In genomic region chr22:45688606-45689080, GRCh38 we compare ENCODE assay signal across 11 cellular contexts. TPM values are rescaled to one million over a fixed set of nuclear protein-coding genes. Genes with fewer than 3 reads are reported as not detected.
DNase-seq lines count a peak whose midpoint lies in the region; ATAC-seq and TF ChIP-seq lines count a peak whose summit lies in the region.
"Had no signal": no experiment of that assay in that cellular context is flagged by ENCODE, and none has a peak within 500 bp of the region (broad histone marks: within the 10 kb centered on the region; RNA-seq: fewer than 3 reads in every experiment).

No MANE protein-coding gene starts in this region.

- H3K27ac ChIP-seq in C4-2B, result peak overlapping the region; percentile 58
- H3K27ac ChIP-seq in breast epithelium, result peak overlapping the region; percentile 27 to 37
- H3K27ac ChIP-seq in Peyer's patch, result no peak overlapping the region
- no peak overlapping the region for H3K27ac ChIP-seq in SJCRH30
- H3K27ac ChIP-seq: parathyroid adenoma had no signal

- TF ChIP-seq CTCF in C4-2B (conservative IDR thresholded peaks at IDR 0.05) (no peak), breast epithelium (IDR thresholded peaks at IDR 0.05) (no peak), Peyer's patch (IDR thresholded peaks at IDR 0.05) (no peak), GM20000 (IDR thresholded peaks at IDR 0.05; ENCODE audit: extremely low read depth, missing control alignments) (no peak)

- ATAC-seq in memory B cell (ENCODE audit: low read depth), result no peak

- peaks cover 0 to 6% of the 10 kb centered on the region in 2 donors for H3K4me1 ChIP-seq in breast epithelium
- H3K4me1 ChIP-seq in Peyer's patch, result peaks cover 0 to 8% (median 0%) of the 10 kb centered on the region in 4 donors
- no peaks in the 10 kb centered on the region for H3K4me1 ChIP-seq in SJCRH30

- H3K9me3 ChIP-seq in MG63 (no peaks in the 10 kb centered on the region), breast epithelium (no peaks in the 10 kb centered on the region), Peyer's patch (no peaks in the 10 kb centered on the region), SJCRH30 (replicated peaks) (no peaks in the 10 kb centered on the region)

- no peak for TF ChIP-seq POLR2A in breast epithelium (IDR thresholded peaks at IDR 0.05)
- TF ChIP-seq POLR2A in Peyer's patch (IDR thresholded peaks at IDR 0.05), result no peak

- peak; percentile 85 for DNase-seq in MG63
- no peak for DNase-seq in breast epithelium (ENCODE audit: low spot score in 2 of 2)
- no peak for DNase-seq in memory B cell (ENCODE audit: low spot score in 2 of 2)
- DNase-seq in Peyer's patch, result no peak
- no peak for DNase-seq in C1 segment of cervical spinal cord (lab: John Stamatoyannopoulos, UW)
- no peak for DNase-seq in GM20000 (ENCODE audit: low spot score)
- DNase-seq in SJCRH30, result no peak
- DNase-seq: H7, NCI-H187 treated with DMSO at 0.1 percent for 48 hours had no signal

- H3K27me3 ChIP-seq in MG63 (no peaks in the 10 kb centered on the region), breast epithelium (no peaks in the 10 kb centered on the region), Peyer's patch (no peaks in the 10 kb centered on the region), SJCRH30 (no peaks in the 10 kb centered on the region)

- peaks cover 17% of the 10 kb centered on the region for H3K36me3 Mint-ChIP-seq in memory B cell

- no peaks in the 10 kb centered on the region for H3K9me3 Mint-ChIP-seq in memory B cell

- peaks cover 49% of the 10 kb centered on the region for H3K36me3 ChIP-seq in MG63
- H3K36me3 ChIP-seq in breast epithelium, result no peaks in the 10 kb centered on the region
- peaks cover 0 to 13% (median 0%) of the 10 kb centered on the region in 3 donors for H3K36me3 ChIP-seq in Peyer's patch
- H3K36me3 ChIP-seq in SJCRH30, result peaks cover 8% of the 10 kb centered on the region

- H3K4me3 Mint-ChIP-seq in memory B cell, result no peak overlapping the region

- H3K27ac Mint-ChIP-seq in memory B cell, result peak overlapping the region; percentile 22

- H3K4me3 ChIP-seq in MG63 (no peak overlapping the region), breast epithelium (no peak overlapping the region), Peyer's patch (no peak overlapping the region), SJCRH30 (no peak overlapping the region)

- H3K27me3 Mint-ChIP-seq in memory B cell, result no peaks in the 10 kb centered on the region

- peaks cover 7% of the 10 kb centered on the region for H3K4me1 Mint-ChIP-seq in memory B cell

- intact Hi-C loops in breast epithelium (cut with DNase I; ENCODE audit: low total_unique reads), result no loop called here

RNA-seq across cellular contexts. Expression of gene ATXN10, which starts 17.0 kb away (rescaled TPM):
- 169 and 176 TPM in 2 replicates for total RNA-seq in MG63 (2014; rRNA removed; shearing (Covaris generic); ENCODE audit: low replicate concordance)
- total RNA-seq in breast epithelium, result 100 to 1,000 TPM in 2 of 3 donors, 10 to 100 TPM in 1; 78.6 to 145 (median 138) TPM
- total RNA-seq in Peyer's patch, result 100 to 1,000 TPM in 1 of 4 donors, 10 to 100 TPM in 3; 28.4 to 184 (median 66.3) TPM
- total RNA-seq in SJCRH30 (2014; rRNA removed; shearing (Covaris generic)), result 38.4 and 51.4 TPM in 2 replicates

Comparison
In these comparisons a context has a peak if more than half of its experiments do, and no peak if none do; other contexts are left out.
1. H3K27ac ChIP-seq: peak in C4-2B (single experiment) and breast epithelium (2 of 2); none in Peyer's patch (0 of 4) and SJCRH30 (single experiment).